In genomic region chr2:95074663-95075439, GRCh38 we compare ENCODE assay signal across 12 cellular contexts. TPM values are rescaled to one million over a fixed set of nuclear protein-coding genes. Genes with fewer than 3 reads are reported as not detected.
DNase-seq lines count a peak whose midpoint lies in the region; ATAC-seq and TF ChIP-seq lines count a peak whose summit lies in the region.
"Had no signal": no experiment of that assay in that cellular context is flagged by ENCODE, and none has a peak within 500 bp of the region (broad histone marks: within the 10 kb centered on the region; RNA-seq: fewer than 3 reads in every experiment).

No MANE protein-coding gene starts in this region.

- H3K4me1 ChIP-seq in stomach: peaks cover 5 to 14% (median 13%) of the 10 kb centered on the region in 4 donors

- H3K27ac Mint-ChIP-seq in T-cell: peak overlapping the region; percentile 98 to 99
- peak overlapping the region; percentile 90 for H3K27ac Mint-ChIP-seq in activated T-cell treated with anti-CD3 and anti-CD28 coated beads, Interleukin-2, amount 50 U/mL, for 24 hours
- peak overlapping the region; percentile 87 for H3K27ac Mint-ChIP-seq in stimulated activated naive B cell treated with anti-CD40 and anti-IgM and Interleukin-4, amounts not matched to agents 10 μg/mL and 1 μg/mL and 100 μg/mL, for 72 hours
- H3K27ac Mint-ChIP-seq in CD14-positive monocyte: no peak overlapping the region
- H3K27ac Mint-ChIP-seq: brain had no signal

- H3K27me3 Mint-ChIP-seq in T-cell (no peaks in the 10 kb centered on the region), CD14-positive monocyte (ENCODE audit: low read depth in 3 of 3) (peaks cover 18 to 37% (median 31%) of the 10 kb centered on the region in 3 donors)
- H3K27me3 Mint-ChIP-seq in activated T-cell treated with anti-CD3 and anti-CD28 coated beads, Interleukin-2, amount 50 U/mL, for 24 hours: no peaks in the 10 kb centered on the region
- peaks cover 8 to 27% of the 10 kb centered on the region in 2 donors for H3K27me3 Mint-ChIP-seq in stimulated activated naive B cell treated with anti-CD40 and anti-IgM and Interleukin-4, amounts not matched to agents 10 μg/mL and 1 μg/mL and 100 μg/mL, for 72 hours

- peaks cover 71 to 79% (median 76%) of the 10 kb centered on the region in 3 donors for H3K4me1 Mint-ChIP-seq in T-cell
- peaks cover 69% of the 10 kb centered on the region for H3K4me1 Mint-ChIP-seq in activated T-cell treated with anti-CD3 and anti-CD28 coated beads, Interleukin-2, amount 50 U/mL, for 24 hours (ENCODE audit: low read depth)
- peaks cover 14 to 40% of the 10 kb centered on the region in 2 donors for H3K4me1 Mint-ChIP-seq in stimulated activated naive B cell treated with anti-CD40 and anti-IgM and Interleukin-4, amounts not matched to agents 10 μg/mL and 1 μg/mL and 100 μg/mL, for 72 hours
- peaks cover 8% of the 10 kb centered on the region for H3K4me1 Mint-ChIP-seq in CD14-positive monocyte

- H3K36me3 Mint-ChIP-seq in T-cell (no peaks in the 10 kb centered on the region), CD14-positive monocyte (no peaks in the 10 kb centered on the region)
- H3K36me3 Mint-ChIP-seq in activated T-cell treated with anti-CD3 and anti-CD28 coated beads, Interleukin-2, amount 50 U/mL, for 24 hours (ENCODE audit: low read depth): no peaks in the 10 kb centered on the region
- no peaks in the 10 kb centered on the region for H3K36me3 Mint-ChIP-seq in stimulated activated naive B cell treated with anti-CD40 and anti-IgM and Interleukin-4, amounts not matched to agents 10 μg/mL and 1 μg/mL and 100 μg/mL, for 72 hours
- H3K36me3 Mint-ChIP-seq: brain had no signal

- POLR2A ChIA-PET in T-cell (lab: Charles Lee): interaction anchor here in 1 of 2 donors (0.8 to 1.0 kb wide), 2 partner anchors 20 to 52 kb away, joined by 3 to 5 read pairs; no protein-coding TSS in a partner anchor

- no peak for TF ChIP-seq POLR2A in stomach (IDR thresholded peaks at IDR 0.05)

- TF ChIP-seq EP300 in stomach (IDR thresholded peaks at IDR 0.05): no peak

- H3K4me3 Mint-ChIP-seq in T-cell: peak overlapping the region; percentile 70 to 88 (median 81)
- H3K4me3 Mint-ChIP-seq in activated T-cell treated with anti-CD3 and anti-CD28 coated beads, Interleukin-2, amount 50 U/mL, for 24 hours: peak overlapping the region; percentile 70
- peak overlapping the region; percentile 29 to 67 for H3K4me3 Mint-ChIP-seq in stimulated activated naive B cell treated with anti-CD40 and anti-IgM and Interleukin-4, amounts not matched to agents 10 μg/mL and 1 μg/mL and 100 μg/mL, for 72 hours
- H3K4me3 Mint-ChIP-seq in CD14-positive monocyte: no peak overlapping the region
- H3K4me3 Mint-ChIP-seq: brain had no signal

- intact Hi-C loops in CD14-positive monocyte (cut with micrococcal nuclease): no loop called here
- intact Hi-C loops in stomach (cut with DNase I; ENCODE audit: low total_unique reads): no loop called here

- H3K27ac ChIP-seq in stomach: no peak overlapping the region
- H3K27ac ChIP-seq: gastrocnemius medialis, RWPE1 had no signal

- WGBS in stomach, 5 donors: 65 to 72% (median 69%) methylated on average over 15 of the region's 15 CpGs

- ATAC-seq in T-cell (replicated peaks in 1 of 4): peak; percentile 74 to 78 (median 78)
- peak; percentile 78 to 88 for ATAC-seq in stimulated activated naive B cell treated with anti-CD40 and anti-IgM and Interleukin-4, amounts not matched to agents 10 μg/mL and 1 μg/mL and 100 μg/mL, for 72 hours (replicated peaks)
- ATAC-seq: gastrocnemius medialis had no signal

- DNase-seq in T-cell (peak; percentile 56 to 93 (median 77)), left kidney (ENCODE audit: low read depth, low spot score) (peak; percentile 51), HK-2 (ENCODE audit: unreplicated experiment) (no peak), CD14-positive monocyte (ENCODE audit: low spot score) (no peak), stomach (no peak), SK-N-DZ (ENCODE audit: low spot score) (no peak)
- peak; percentile 76 for DNase-seq in activated T-cell treated with anti-CD3 and anti-CD28 coated beads, Interleukin-2, amount 50 U/mL, for 24 hours
- DNase-seq in stimulated activated naive B cell treated with anti-CD40 and anti-IgM and Interleukin-4, amounts not matched to agents 10 μg/mL and 1 μg/mL and 100 μg/mL, for 72 hours: peak; percentile 40
- DNase-seq: gastrocnemius medialis, MG63 had no signal

- no peak overlapping the region for H3K4me3 ChIP-seq in stomach
- H3K4me3 ChIP-seq: gastrocnemius medialis, MG63 had no signal

- no peaks in the 10 kb centered on the region for H3K9me3 ChIP-seq in stomach
- H3K9me3 ChIP-seq: gastrocnemius medialis, MG63 had no signal

- CTCF ChIA-PET in T-cell (lab: Charles Lee): interaction anchor here (1.0 to 6.7 kb wide), 6 partner anchors 11 to 52 kb away, joined by 3 to 154 read pairs (median 6); partner anchors contain the start of gene MAL (in 2 of the 2)

- no peak for TF ChIP-seq CTCF in CD14-positive monocyte (IDR thresholded peaks at IDR 0.05)
- no peak for TF ChIP-seq CTCF in stomach (IDR thresholded peaks at IDR 0.05)

- peaks cover 0 to 69% (median 22%) of the 10 kb centered on the region in 3 donors for H3K27me3 ChIP-seq in stomach

- H3K36me3 ChIP-seq in stomach: no peaks in the 10 kb centered on the region
- H3K36me3 ChIP-seq: gastrocnemius medialis, MG63 had no signal

- H3K9me3 Mint-ChIP-seq in T-cell (peaks cover 0 to 4% (median 0%) of the 10 kb centered on the region in 3 donors), CD14-positive monocyte (no peaks in the 10 kb centered on the region)
- H3K9me3 Mint-ChIP-seq in activated T-cell treated with anti-CD3 and anti-CD28 coated beads, Interleukin-2, amount 50 U/mL, for 24 hours: no peaks in the 10 kb centered on the region
- no peaks in the 10 kb centered on the region for H3K9me3 Mint-ChIP-seq in stimulated activated naive B cell treated with anti-CD40 and anti-IgM and Interleukin-4, amounts not matched to agents 10 μg/mL and 1 μg/mL and 100 μg/mL, for 72 hours
- H3K9me3 Mint-ChIP-seq: brain had no signal

RNA-seq across cellular contexts. Expression of gene MRPS5, which starts 46.8 kb away (rescaled TPM):
- total RNA-seq in T-cell (10 to 100 TPM; 32.3 to 58.3 (median 57.0) TPM), stomach (10 to 100 TPM; 28.6 to 75.2 (median 43.7) TPM)
- polyA plus RNA-seq in CD14-positive monocyte (10 to 100 TPM; 30.9 to 35.2 TPM), stomach (10 to 100 TPM; 44.5 to 78.2 (median 49.8) TPM)
- polyA plus RNA-seq in SK-N-DZ (2014; cell fraction: cytosol; rRNA removed): 87.7 and 91.8 TPM in 2 replicates
- 107 and 116 TPM in 2 replicates for polyA plus RNA-seq in SK-N-DZ (2014; cell fraction: nucleus; rRNA removed)

RNA-seq across cellular contexts. Expression of gene MAL, which starts 49.3 kb away (rescaled TPM):
- total RNA-seq in T-cell: 100 to 1,000 TPM; 129 to 179 (median 150) TPM
- polyA plus RNA-seq in CD14-positive monocyte: under 1 TPM; 0.39 to 0.48 TPM
- total RNA-seq in stomach: 10 to 100 TPM in 3 of 5 donors, 1 to 10 TPM in 2; 3.2 to 95.5 (median 15.8) TPM
- 100 to 1,000 TPM in 1 of 3 donors, 10 to 100 TPM in 2; 14.8 to 198 (median 67.2) TPM for polyA plus RNA-seq in stomach
- polyA plus RNA-seq in SK-N-DZ (2014; cell fraction: cytosol; rRNA removed): not detected in 2 replicates
- polyA plus RNA-seq in SK-N-DZ (2014; cell fraction: nucleus; rRNA removed): not detected in 2 replicates

Comparison
In these comparisons a context has a peak if more than half of its experiments do, and no peak if none do; other contexts are left out.
1. DNase-seq: peak in T-cell (34 of 34), activated T-cell treated with anti-CD3 and anti-CD28 coated beads, Interleukin-2, amount 50 U/mL, for 24 hours (single experiment), left kidney (single experiment) and stimulated activated naive B cell treated with anti-CD40 and anti-IgM and Interleukin-4, amounts not matched to agents 10 μg/mL and 1 μg/mL and 100 μg/mL, for 72 hours (single experiment); none in HK-2 (single experiment), CD14-positive monocyte (single experiment), stomach (single experiment) and SK-N-DZ (single experiment).
2. H3K27ac Mint-ChIP-seq: peak in T-cell (2 of 2), activated T-cell treated with anti-CD3 and anti-CD28 coated beads, Interleukin-2, amount 50 U/mL, for 24 hours (single experiment) and stimulated activated naive B cell treated with anti-CD40 and anti-IgM and Interleukin-4, amounts not matched to agents 10 μg/mL and 1 μg/mL and 100 μg/mL, for 72 hours (single experiment); none in CD14-positive monocyte (0 of 7).
3. H3K4me3 Mint-ChIP-seq: peak in T-cell (3 of 3), activated T-cell treated with anti-CD3 and anti-CD28 coated beads, Interleukin-2, amount 50 U/mL, for 24 hours (single experiment) and stimulated activated naive B cell treated with anti-CD40 and anti-IgM and Interleukin-4, amounts not matched to agents 10 μg/mL and 1 μg/mL and 100 μg/mL, for 72 hours (2 of 2); none in CD14-positive monocyte (0 of 2).